11 cellular contexts compared by ENCODE assay signal in genomic region chr11:10564692-10565318, GRCh38. TPM values are rescaled to one million over a fixed set of nuclear protein-coding genes. Genes with fewer than 3 reads are reported as not detected.
DNase-seq lines count a peak whose midpoint lies in the region; ATAC-seq and TF ChIP-seq lines count a peak whose summit lies in the region.
"Had no signal": no experiment of that assay in that cellular context is flagged by ENCODE, and none has a peak within 500 bp of the region (broad histone marks: within the 10 kb centered on the region; RNA-seq: fewer than 3 reads in every experiment).

No MANE protein-coding gene starts in this region.

- H3K4me1 Mint-ChIP-seq in HFFc6 (ENCODE audit: low read depth): peaks cover 11% of the 10 kb centered on the region; the same call in 1 of the 2 replicates
- H3K4me1 Mint-ChIP-seq in naive thymus-derived CD4-positive, alpha-beta T cell: peaks cover 0 to 5% (median 0%) of the 10 kb centered on the region in 7 donors
- H3K4me1 Mint-ChIP-seq: CD4-positive, alpha-beta memory T cell had no signal

- H3K4me3 ChIP-seq in AG04449 (ENCODE audit: low read depth, low read length) (no peak overlapping the region), adrenal gland (no peak overlapping the region), kidney epithelial cell (ENCODE audit: low read depth, low read length) (no peak overlapping the region), thyroid gland (replicated peaks in 1 of 3) (no peak overlapping the region)
- no peak overlapping the region for H3K4me3 ChIP-seq in naive thymus-derived CD4-positive, alpha-beta T cell (ENCODE audit: low read length)

- H3K4me1 ChIP-seq in adrenal gland (replicated peaks in 1 of 2): peaks cover 18 to 28% of the 10 kb centered on the region in 2 donors
- H3K4me1 ChIP-seq in naive thymus-derived CD4-positive, alpha-beta T cell (ENCODE audit: control insufficient read depth in 2 of 2, insufficient read depth in 2 of 2, low read length in 2 of 2): no peaks in the 10 kb centered on the region
- H3K4me1 ChIP-seq in thyroid gland: no peaks in the 10 kb centered on the region

- peaks cover 2% of the 10 kb centered on the region for H3K27me3 Mint-ChIP-seq in HFFc6 (ENCODE audit: insufficient read depth)
- H3K27me3 Mint-ChIP-seq in naive thymus-derived CD4-positive, alpha-beta T cell: peaks cover 0 to 11% (median 5%) of the 10 kb centered on the region in 5 donors

- H3K9me3 ChIP-seq in adrenal gland (replicated peaks in 1 of 3) (no peaks in the 10 kb centered on the region), thyroid gland (no peaks in the 10 kb centered on the region)
- H3K9me3 ChIP-seq in naive thymus-derived CD4-positive, alpha-beta T cell (ENCODE audit: control insufficient read depth in 2 of 3, low read length in 3 of 3): no peaks in the 10 kb centered on the region

- POLR2A ChIA-PET in AG04449 (lab: Yijun Ruan, JAX): no interaction called here
- POLR2A ChIA-PET in naive thymus-derived CD4-positive, alpha-beta T cell (lab: Charles Lee): no interaction called here

- intact Hi-C loops in adrenal gland (cut with DNase I) (loop anchor here in 1 of 2 donors (10.0 kb wide), 1 partner anchor 170 kb away; no protein-coding TSS in a partner anchor), thyroid gland (cut with DNase I) (no loop called here)
- intact Hi-C loops in naive thymus-derived CD4-positive, alpha-beta T cell (cut with micrococcal nuclease): no loop called here

- CTCF ChIA-PET in AG04449 (lab: Yijun Ruan, JAX): interaction anchor here (0.7 to 4.1 kb wide), 13 partner anchors 9 to 172 kb away, joined by 3 to 22 read pairs (median 5); partner anchors contain the start of gene RNF141
- CTCF ChIA-PET in naive thymus-derived CD4-positive, alpha-beta T cell (lab: Charles Lee): interaction anchor here (0.8 to 1.6 kb wide), 2 partner anchors 24 to 150 kb away, joined by 3 to 4 read pairs; partner anchors contain the start of gene RNF141

- TF ChIP-seq POLR2A in adrenal gland (IDR thresholded peaks at IDR 0.05) (no peak), thyroid gland (IDR thresholded peaks at IDR 0.05) (no peak)

- no peak for DNase-seq in AG04449 (ENCODE audit: low read depth, low spot score)
- no peak for DNase-seq in HFFc6
- DNase-seq in adrenal gland: peak in 6 of 7 donors; percentile 52 to 75 (median 63)
- no peak for DNase-seq in kidney epithelial cell (ENCODE audit: low read depth)
- no peak for DNase-seq in naive thymus-derived CD4-positive, alpha-beta T cell
- DNase-seq in thyroid gland: no peak
- no peak for DNase-seq in activated gamma-delta T cell (lab: John Stamatoyannopoulos, UW)
- DNase-seq: activated T-cell treated with anti-CD3 and anti-CD28 coated beads, Interleukin-2, amount 50 U/mL, for 48 hours; CD4-positive, alpha-beta memory T cell; NCI-H1436 had no signal

- no peaks in the 10 kb centered on the region for H3K36me3 Mint-ChIP-seq in HFFc6 (ENCODE audit: low read depth)
- H3K36me3 Mint-ChIP-seq in naive thymus-derived CD4-positive, alpha-beta T cell: no peaks in the 10 kb centered on the region
- H3K36me3 Mint-ChIP-seq: CD4-positive, alpha-beta memory T cell had no signal

- TF ChIP-seq CTCF in AG04449 (IDR thresholded peaks at IDR 0.05; ENCODE audit: insufficient read depth, low read length, missing control alignments): peak; percentile 32
- peak; percentile 66 for TF ChIP-seq CTCF in HFFc6 (IDR thresholded peaks at IDR 0.05)
- TF ChIP-seq CTCF in adrenal gland (IDR thresholded peaks at IDR 0.05): peak; percentile 43 to 76 (median 68)
- TF ChIP-seq CTCF in kidney epithelial cell (IDR thresholded peaks at IDR 0.05; ENCODE audit: insufficient read depth, low read length, poor library complexity, severe bottlenecking): peak; percentile 23
- TF ChIP-seq CTCF in thyroid gland (IDR thresholded peaks at IDR 0.05): peak in 1 of 6 experiments; percentile 24

- WGBS in adrenal gland, 4 donors: 26 to 30% (median 28%) methylated on average over 1 of the region's 1 CpG
- 83 to 84% methylated on average over 1 of the region's 1 CpG for WGBS in thyroid gland, 2 donors

- H3K27ac ChIP-seq in adrenal gland: peak overlapping the region in 4 of 5 donors; percentile 35 to 90 (median 66)
- no peak overlapping the region for H3K27ac ChIP-seq in naive thymus-derived CD4-positive, alpha-beta T cell (ENCODE audit: low read depth, low read length)
- no peak overlapping the region for H3K27ac ChIP-seq in thyroid gland

- H3K4me3 Mint-ChIP-seq in HFFc6: no peak overlapping the region
- no peak overlapping the region for H3K4me3 Mint-ChIP-seq in naive thymus-derived CD4-positive, alpha-beta T cell
- H3K4me3 Mint-ChIP-seq: CD4-positive, alpha-beta memory T cell had no signal

- H3K36me3 ChIP-seq in adrenal gland (replicated peaks in 1 of 2): peaks cover 0 to 16% of the 10 kb centered on the region in 2 donors
- no peaks in the 10 kb centered on the region for H3K36me3 ChIP-seq in kidney epithelial cell (ENCODE audit: control insufficient read depth, insufficient read depth, low read length)
- no peaks in the 10 kb centered on the region for H3K36me3 ChIP-seq in naive thymus-derived CD4-positive, alpha-beta T cell (ENCODE audit: control insufficient read depth in 2 of 3, insufficient read depth in 3 of 3, low read length in 3 of 3)
- H3K36me3 ChIP-seq in thyroid gland: no peaks in the 10 kb centered on the region

- H3K27ac Mint-ChIP-seq in HFFc6: no peak overlapping the region
- no peak overlapping the region for H3K27ac Mint-ChIP-seq in naive thymus-derived CD4-positive, alpha-beta T cell
- H3K27ac Mint-ChIP-seq: CD4-positive, alpha-beta memory T cell had no signal

- ATAC-seq in naive thymus-derived CD4-positive, alpha-beta T cell: no peak
- ATAC-seq in GM19351 (IDR thresholded peaks at IDR 0.05; ENCODE audit: unreplicated experiment): no peak

- H3K27me3 ChIP-seq in adrenal gland (no peaks in the 10 kb centered on the region), kidney epithelial cell (ENCODE audit: control insufficient read depth, insufficient read depth, low read length) (no peaks in the 10 kb centered on the region), thyroid gland (no peaks in the 10 kb centered on the region)
- no peaks in the 10 kb centered on the region for H3K27me3 ChIP-seq in naive thymus-derived CD4-positive, alpha-beta T cell (ENCODE audit: control insufficient read depth in 2 of 2, insufficient read depth in 2 of 2, low read length in 2 of 2)

- H3K9me3 Mint-ChIP-seq in HFFc6: no peaks in the 10 kb centered on the region
- peaks cover 0 to 2% (median 0%) of the 10 kb centered on the region in 11 donors for H3K9me3 Mint-ChIP-seq in naive thymus-derived CD4-positive, alpha-beta T cell
- H3K9me3 Mint-ChIP-seq: CD4-positive, alpha-beta memory T cell had no signal

RNA-seq across cellular contexts. Expression of gene LYVE1, which starts 3.7 kb away (rescaled TPM):
- under 1 TPM in 1 of 6 experiments, not detected in 5; 0.09 TPM for total RNA-seq in HFFc6 (2021; fragmentation: NEBNext Ultra II Directional; extraction: Animal tissue kit (Norgen Biotek cat#: 25700))
- total RNA-seq in adrenal gland: 100 to 1,000 TPM in 7 of 8 donors, 10 to 100 TPM in 1; 86.0 to 457 (median 254) TPM
- 100 to 1,000 TPM in 1 of 3 donors, 10 to 100 TPM in 2; 29.1 to 398 (median 57.8) TPM for polyA plus RNA-seq in adrenal gland
- 0.27 TPM in 1 of 2 replicates, not detected in the other for total RNA-seq in kidney epithelial cell
- not detected for total RNA-seq in naive thymus-derived CD4-positive, alpha-beta T cell
- polyA plus RNA-seq in naive thymus-derived CD4-positive, alpha-beta T cell: not detected
- 100 to 1,000 TPM in 1 of 4 donors, 10 to 100 TPM in 3; 27.2 to 185 (median 73.5) TPM for total RNA-seq in thyroid gland
- total RNA-seq: CD4-positive, alpha-beta memory T cell had no signal
- polyA plus RNA-seq: CD4-positive, alpha-beta memory T cell had no signal

RNA-seq across cellular contexts. Expression of gene RNF141, which starts 23.8 kb away (rescaled TPM):
- total RNA-seq in HFFc6 (2021; fragmentation: NEBNext Ultra II Directional; extraction: Animal tissue kit (Norgen Biotek cat#: 25700)): 10 to 100 TPM; 41.9 to 55.8 (median 55.1) TPM
- total RNA-seq in adrenal gland: 100 to 1,000 TPM in 1 of 8 donors, 10 to 100 TPM in 7; 42.8 to 109 (median 59.5) TPM
- 10 to 100 TPM; 10.3 to 63.5 (median 16.2) TPM for polyA plus RNA-seq in adrenal gland
- total RNA-seq in kidney epithelial cell: 21.9 and 26.0 TPM in 2 replicates
- 10 to 100 TPM; 11.9 to 22.7 (median 17.3) TPM for total RNA-seq in naive thymus-derived CD4-positive, alpha-beta T cell
- polyA plus RNA-seq in naive thymus-derived CD4-positive, alpha-beta T cell: 10 to 100 TPM; 15.5 to 26.6 TPM
- total RNA-seq in thyroid gland: 10 to 100 TPM; 32.4 to 45.3 (median 40.7) TPM

Comparison
In these comparisons a context has a peak if more than half of its experiments do, and no peak if none do; other contexts are left out.
1. DNase-seq: peak in adrenal gland (6 of 7); none in AG04449 (single experiment), HFFc6 (single experiment), kidney epithelial cell (single experiment), naive thymus-derived CD4-positive, alpha-beta T cell (0 of 9), thyroid gland (0 of 2) and activated gamma-delta T cell (single experiment).
2. H3K27ac ChIP-seq: peak in adrenal gland (4 of 5); none in naive thymus-derived CD4-positive, alpha-beta T cell (single experiment) and thyroid gland (0 of 3).
3. RNA of gene LYVE1, which starts 3.7 kb away (total RNA-seq): 86.0 to 457 TPM in adrenal gland and 27.2 to 185 TPM in thyroid gland; 0.09 TPM in HFFc6, 0.27 TPM in kidney epithelial cell and not detected in naive thymus-derived CD4-positive, alpha-beta T cell; every median in the first group is over 10 times any median in the second.